19 cellular contexts compared by ENCODE assay signal in the genomic region with DNA sequence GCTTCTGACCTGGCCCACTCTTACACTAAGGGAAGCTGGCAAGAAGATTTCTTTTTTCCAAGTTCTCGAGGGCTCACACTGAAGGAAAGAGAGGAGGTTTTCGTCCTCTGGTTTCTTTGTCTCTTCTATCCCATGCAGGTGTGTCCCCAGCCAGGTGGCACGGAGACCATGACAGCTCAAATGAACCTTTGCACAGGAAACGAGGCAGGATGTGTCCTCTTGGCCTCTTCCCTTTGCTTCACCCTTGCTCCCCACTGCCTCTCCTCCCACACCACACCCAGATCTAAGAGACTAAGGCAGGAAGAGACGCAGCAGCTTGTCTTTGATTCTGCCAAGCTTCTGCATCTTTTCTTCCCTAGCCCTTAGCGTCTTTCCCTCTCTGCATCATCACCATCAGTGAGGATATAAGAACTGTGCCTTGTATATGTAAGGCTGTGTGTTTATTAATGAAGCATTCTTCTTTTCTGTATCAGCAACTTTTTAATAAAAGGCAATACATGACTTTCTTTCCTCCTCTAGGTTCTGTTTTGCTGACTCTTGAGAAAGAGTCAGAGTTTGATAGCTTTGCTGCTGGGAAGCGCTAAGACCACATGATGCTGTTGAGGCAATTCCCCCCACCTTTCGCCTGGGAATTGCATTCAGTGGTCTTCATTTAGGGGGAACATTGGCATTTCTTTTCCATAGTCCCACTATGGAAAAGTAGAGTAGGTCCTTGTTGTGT. TPM values are rescaled to one million over a fixed set of nuclear protein-coding genes. Genes with fewer than 3 reads are reported as not detected.
A peak's percentile ranks its signal among the peaks of the same experiment; 100 is the strongest.
DNase-seq lines count a peak whose midpoint lies in the region; ATAC-seq lines count a peak whose summit lies in the region.
"Had no signal": no experiment of that assay in that cellular context is flagged by ENCODE, and none has a peak within 500 bp of the region (broad histone marks: within the 10 kb centered on the region; RNA-seq: fewer than 3 reads in every experiment).

No MANE protein-coding gene starts in this region.

- no peak overlapping the region for H3K27ac ChIP-seq in CD4-positive, CD25-positive, alpha-beta regulatory T cell (ENCODE audit: insufficient read depth, low read length, poor library complexity, severe bottlenecking)
- H3K27ac ChIP-seq in SK-N-MC (peak overlapping the region; percentile 99), muscle layer of colon (ENCODE audit: low read depth, low read length) (peak overlapping the region; percentile 94)
- H3K27ac ChIP-seq: cardiac muscle cell, heart right ventricle, vagina had no signal

- peaks cover 6% of the 10 kb centered on the region for H3K4me1 ChIP-seq in CD4-positive, CD25-positive, alpha-beta regulatory T cell (ENCODE audit: control insufficient read depth, insufficient read depth, low read length, poor library complexity, severe bottlenecking)
- peaks cover 60% of the 10 kb centered on the region for H3K4me1 ChIP-seq in muscle layer of colon (ENCODE audit: insufficient read depth, low read length)

- H3K4me3 ChIP-seq in CD4-positive, CD25-positive, alpha-beta regulatory T cell (ENCODE audit: low read depth, low read length) = no peak overlapping the region
- H3K4me3 ChIP-seq in SK-N-MC = no peak overlapping the region; the same call in 1 of the 2 replicates
- no peak overlapping the region for H3K4me3 ChIP-seq in muscle layer of colon (ENCODE audit: low read depth in 1 of 2, low read length in 2 of 2)
- H3K4me3 ChIP-seq: cardiac muscle cell, heart right ventricle, vagina had no signal

- H3K4me3 Mint-ChIP-seq in CD4-positive, CD25-positive, alpha-beta regulatory T cell = peak overlapping the region in 2 of 4 donors; percentile 4 to 11
- H3K4me3 Mint-ChIP-seq: dendritic cell treated with granulocyte-macrophage colony-stimulating factor and Interleukin-4, amounts not matched to agents 40 ng/mL and 50 ng/mL, for 4 days; IgD-negative memory B cell had no signal

- no peak overlapping the region for H3K9ac ChIP-seq in SK-N-MC (ENCODE audit: insufficient read length)
- peak overlapping the region; percentile 3 for H3K9ac ChIP-seq in muscle layer of colon (ENCODE audit: low read length)

- peak overlapping the region; percentile 3 to 24 (median 20) for H3K27ac Mint-ChIP-seq in CD4-positive, CD25-positive, alpha-beta regulatory T cell
- H3K27ac Mint-ChIP-seq: dendritic cell treated with granulocyte-macrophage colony-stimulating factor and Interleukin-4, amounts not matched to agents 40 ng/mL and 50 ng/mL, for 4 days; IgD-negative memory B cell had no signal

- ATAC-seq in CD4-positive, CD25-positive, alpha-beta regulatory T cell (ENCODE audit: low read depth in 2 of 2) = no peak
- ATAC-seq in GM19395 (IDR thresholded peaks at IDR 0.05; ENCODE audit: unreplicated experiment) = no peak
- ATAC-seq: heart right ventricle had no signal

- H3K4me1 Mint-ChIP-seq in CD4-positive, CD25-positive, alpha-beta regulatory T cell = peaks cover 0 to 12% (median 6%) of the 10 kb centered on the region in 4 donors
- H3K4me1 Mint-ChIP-seq: IgD-negative memory B cell had no signal

- H3K9me3 Mint-ChIP-seq in CD4-positive, CD25-positive, alpha-beta regulatory T cell = peaks cover 0 to 8% (median 4%) of the 10 kb centered on the region in 7 donors
- H3K9me3 Mint-ChIP-seq: dendritic cell treated with granulocyte-macrophage colony-stimulating factor and Interleukin-4, amounts not matched to agents 40 ng/mL and 50 ng/mL, for 4 days had no signal

- peaks cover 3% of the 10 kb centered on the region for H3K36me3 Mint-ChIP-seq in CD4-positive, CD25-positive, alpha-beta regulatory T cell
- H3K36me3 Mint-ChIP-seq: IgD-negative memory B cell had no signal

- peak; percentile 24 for DNase-seq in NCI-H146 (lab: John Stamatoyannopoulos, UW)
- DNase-seq in NCI-H146 treated with DMSO at 0.1 percent for 48 hours (lab: John Stamatoyannopoulos, UW; ENCODE audit: unreplicated experiment) = no peak
- DNase-seq in CD4-positive, CD25-positive, alpha-beta regulatory T cell = peak in 1 of 3 donors; percentile 20
- DNase-seq in SK-N-MC (ENCODE audit: low read depth, low spot score) = no peak
- DNase-seq in Ammon's horn (ENCODE audit: low spot score) = no peak
- no peak for DNase-seq in stimulated activated CD4-positive, alpha-beta T cell treated with anti-CD3 and anti-CD28 coated beads, Interleukin-1b, Interleukin-23, amount 100 ng/mL, for 48 hours
- DNase-seq: activated CD4-positive, CD25-positive, alpha-beta regulatory T cell treated with anti-CD3 and anti-CD28 coated beads, Interleukin-2, amount 50 U/mL, for 72 hours; activated CD8-positive, alpha-beta memory T cell treated with anti-CD3 and anti-CD28 coated beads, Interleukin-2, amount 50 U/mL, for 48 hours; activated effector memory CD4-positive, alpha-beta T cell treated with Interleukin-2 at 50 U/mL for 16 hours; GDM1; heart right ventricle; NCI-H2029 treated with DMSO at 0.1 percent for 48 hours; retina had no signal

- no peaks in the 10 kb centered on the region for H3K36me3 ChIP-seq in CD4-positive, CD25-positive, alpha-beta regulatory T cell (ENCODE audit: control insufficient read depth, insufficient read depth, low read length)
- H3K36me3 ChIP-seq in SK-N-MC (ENCODE audit: insufficient read depth, low read length) (no peaks in the 10 kb centered on the region), muscle layer of colon (ENCODE audit: insufficient read depth, low read length) (no peaks in the 10 kb centered on the region)
- H3K36me3 ChIP-seq: cardiac muscle cell, heart right ventricle, vagina had no signal

- no peaks in the 10 kb centered on the region for H3K27me3 ChIP-seq in CD4-positive, CD25-positive, alpha-beta regulatory T cell (ENCODE audit: control insufficient read depth, insufficient read depth, low read length)
- H3K27me3 ChIP-seq in muscle layer of colon (ENCODE audit: control insufficient read depth in 1 of 2, insufficient read depth in 2 of 2, low read length in 2 of 2) = no peaks in the 10 kb centered on the region
- H3K27me3 ChIP-seq: cardiac muscle cell, heart right ventricle, vagina had no signal

- H3K27me3 Mint-ChIP-seq in CD4-positive, CD25-positive, alpha-beta regulatory T cell = no peaks in the 10 kb centered on the region

- H3K9me3 ChIP-seq in CD4-positive, CD25-positive, alpha-beta regulatory T cell (ENCODE audit: control insufficient read depth in 2 of 2, low read length in 2 of 2) = peaks cover 5% of the 10 kb centered on the region in 2 experiments
- H3K9me3 ChIP-seq in SK-N-MC (ENCODE audit: low read depth, low read length) (peaks cover 5% of the 10 kb centered on the region; the same call in 1 of the 2 replicates), muscle layer of colon (ENCODE audit: low read length) (peaks cover 10% of the 10 kb centered on the region)
- H3K9me3 ChIP-seq: vagina had no signal

RNA-seq across cellular contexts. Expression of a gene that starts 56.0 kb away (rescaled TPM):
- 0.30 TPM for total RNA-seq in CD4-positive, CD25-positive, alpha-beta regulatory T cell
- under 1 TPM in 3 of 4 donors, not detected in 1; 0.09 to 0.31 (median 0.18) TPM for polyA plus RNA-seq in CD4-positive, CD25-positive, alpha-beta regulatory T cell
- polyA plus RNA-seq: IgD-negative memory B cell had no signal
